In genomic region chr15:64549860-64550259, GRCh38 we compare ENCODE assay signal across 28 cellular contexts.
"Had no signal": no experiment of that assay in that cellular context is flagged by ENCODE, and none has a peak within 500 bp of the region (broad histone marks: within the 10 kb centered on the region; RNA-seq: fewer than 3 reads in every experiment).

No MANE protein-coding gene starts in this region.

- H3K4me1 ChIP-seq: ascending aorta had no signal

- ATAC-seq: activated CD8-positive, alpha-beta memory T cell treated with anti-CD3 and anti-CD28 coated beads, Interleukin-2, amount 10 ng/mL, durations not matched to agents 7 days and 5 days; activated CD8-positive, alpha-beta T cell treated with anti-CD3 and anti-CD28 coated beads, Interleukin-2, amount 10 ng/mL, durations not matched to agents 7 days and 5 days; activated naive CD4-positive, alpha-beta T cell treated with anti-CD3 and anti-CD28 coated beads, Interleukin-2, amount 50 U/mL, for 72 hours; activated T-cell treated with anti-CD3 and anti-CD28 coated beads, Interleukin-2, amount 50 U/mL, for 72 hours; heart left ventricle; T-helper 17 cell had no signal

- H3K9me3 ChIP-seq: ascending aorta, heart left ventricle had no signal

- H3K27ac ChIP-seq: ascending aorta, coronary artery, heart left ventricle had no signal

- H3K27ac Mint-ChIP-seq: activated CD4-positive, alpha-beta memory T cell treated with anti-CD3 and anti-CD28 coated beads for 36 hours; activated CD8-positive, alpha-beta memory T cell treated with anti-CD3 and anti-CD28 coated beads, Interleukin-2, amount 10 ng/mL, durations not matched to agents 7 days and 5 days; activated CD8-positive, alpha-beta T cell treated with anti-CD3 and anti-CD28 coated beads, Interleukin-2, amount 10 ng/mL, durations not matched to agents 7 days and 5 days; activated naive CD4-positive, alpha-beta T cell treated with anti-CD3 and anti-CD28 coated beads, Interleukin-2, amount 10 ng/mL, durations not matched to agents 7 days and 5 days; activated naive CD4-positive, alpha-beta T cell treated with anti-CD3 and anti-CD28 coated beads, Interleukin-2, amount 50 U/mL, for 72 hours; activated naive CD8-positive, alpha-beta T cell treated with anti-CD3 and anti-CD28 coated beads, Interleukin-2, amount 10 ng/mL, durations not matched to agents 7 days and 5 days; activated T-cell treated with anti-CD3 and anti-CD28 coated beads, Interleukin-2, amount 50 U/mL, for 72 hours; dendritic cell treated with granulocyte-macrophage colony-stimulating factor and Interleukin-4, amounts not matched to agents 40 ng/mL and 50 ng/mL, for 4 days; endodermal cell; T-helper 17 cell; T-helper 2 cell treated with Interferon-gamma antibody and Interleukin-4, amounts not matched to agents 5 μg/mL and 100 μg/mL, for 36 hours had no signal

- H3K4me3 ChIP-seq: ascending aorta, coronary artery, dorsolateral prefrontal cortex, heart left ventricle had no signal

- H3K27me3 Mint-ChIP-seq: activated CD4-positive, alpha-beta memory T cell treated with anti-CD3 and anti-CD28 coated beads for 36 hours; activated CD8-positive, alpha-beta memory T cell treated with anti-CD3 and anti-CD28 coated beads, Interleukin-2, amount 10 ng/mL, durations not matched to agents 7 days and 5 days; activated naive CD4-positive, alpha-beta T cell treated with anti-CD3 and anti-CD28 coated beads, Interleukin-2, amount 10 ng/mL, durations not matched to agents 7 days and 5 days; activated naive CD8-positive, alpha-beta T cell treated with anti-CD3 and anti-CD28 coated beads, Interleukin-2, amount 10 ng/mL, durations not matched to agents 7 days and 5 days; brain; central memory CD8-positive, alpha-beta T cell; dendritic cell treated with granulocyte-macrophage colony-stimulating factor and Interleukin-4, amounts not matched to agents 40 ng/mL and 50 ng/mL, for 4 days; T-helper 17 cell had no signal

- H3K4me3 Mint-ChIP-seq: activated CD4-positive, alpha-beta memory T cell treated with anti-CD3 and anti-CD28 coated beads for 36 hours; activated CD8-positive, alpha-beta memory T cell treated with anti-CD3 and anti-CD28 coated beads, Interleukin-2, amount 10 ng/mL, durations not matched to agents 7 days and 5 days; activated CD8-positive, alpha-beta T cell treated with anti-CD3 and anti-CD28 coated beads, Interleukin-2, amount 10 ng/mL, durations not matched to agents 7 days and 5 days; activated naive CD4-positive, alpha-beta T cell treated with anti-CD3 and anti-CD28 coated beads, Interleukin-2, amount 10 ng/mL, durations not matched to agents 7 days and 5 days; activated naive CD8-positive, alpha-beta T cell treated with anti-CD3 and anti-CD28 coated beads, Interleukin-2, amount 10 ng/mL, durations not matched to agents 7 days and 5 days; activated T-cell treated with anti-CD3 and anti-CD28 coated beads, Interleukin-2, amount 50 U/mL, for 72 hours; brain; central memory CD8-positive, alpha-beta T cell; dendritic cell treated with granulocyte-macrophage colony-stimulating factor and Interleukin-4, amounts not matched to agents 40 ng/mL and 50 ng/mL, for 4 days; endodermal cell; T-helper 17 cell; T-helper 2 cell treated with Interferon-gamma antibody and Interleukin-4, amounts not matched to agents 5 μg/mL and 100 μg/mL, for 36 hours had no signal

- DNase-seq: activated CD4-positive, alpha-beta memory T cell treated with anti-CD3 and anti-CD28 coated beads for 36 hours; activated CD4-positive, alpha-beta T cell treated with anti-CD3 and anti-CD28 coated beads for 1 hour; activated CD4-positive, alpha-beta T cell treated with anti-CD3 and anti-CD28 coated beads for 4 hours; activated CD4-positive, alpha-beta T cell treated with anti-CD3 and anti-CD28 coated beads, Interleukin-2, amount 50 U/mL, for 1 hour; activated CD8-positive, alpha-beta memory T cell treated with anti-CD3 and anti-CD28 coated beads, Interleukin-2, amount 10 ng/mL, durations not matched to agents 7 days and 5 days; activated CD8-positive, alpha-beta memory T cell treated with anti-CD3 and anti-CD28 coated beads, Interleukin-2, amount 50 U/mL, for 4 hours; activated CD8-positive, alpha-beta T cell treated with anti-CD3 and anti-CD28 coated beads, Interleukin-2, amount 10 ng/mL, durations not matched to agents 7 days and 5 days; activated gamma-delta T cell; activated naive CD4-positive, alpha-beta T cell; activated naive CD4-positive, alpha-beta T cell treated with anti-CD3 and anti-CD28 coated beads, Interleukin-2, amount 10 ng/mL, durations not matched to agents 7 days and 5 days; activated naive CD8-positive, alpha-beta T cell treated with anti-CD3 and anti-CD28 coated beads, Interleukin-2, amount 10 ng/mL, durations not matched to agents 7 days and 5 days; activated T-cell treated with anti-CD3 and anti-CD28 coated beads, Interleukin-2, amount 50 U/mL, for 1 hour; activated T-cell treated with anti-CD3 and anti-CD28 coated beads, Interleukin-2, amount 50 U/mL, for 72 hours; dorsolateral prefrontal cortex; effector memory CD4-positive, alpha-beta T cell; endodermal cell; foreskin fibroblast; heart left ventricle; T-helper 1 cell; T-helper 17 cell; T1000 had no signal

- H3K36me3 ChIP-seq: ascending aorta had no signal

- H3K4me1 Mint-ChIP-seq: activated naive CD4-positive, alpha-beta T cell treated with anti-CD3 and anti-CD28 coated beads, Interleukin-2, amount 10 ng/mL, durations not matched to agents 7 days and 5 days had no signal

- H3K27me3 ChIP-seq: ascending aorta, dorsolateral prefrontal cortex, heart left ventricle had no signal

- H3K9me3 Mint-ChIP-seq: activated CD4-positive, alpha-beta memory T cell treated with anti-CD3 and anti-CD28 coated beads for 36 hours; activated naive CD4-positive, alpha-beta T cell treated with anti-CD3 and anti-CD28 coated beads, Interleukin-2, amount 10 ng/mL, durations not matched to agents 7 days and 5 days; activated naive CD4-positive, alpha-beta T cell treated with anti-CD3 and anti-CD28 coated beads, Interleukin-2, amount 50 U/mL, for 72 hours; activated naive CD8-positive, alpha-beta T cell treated with anti-CD3 and anti-CD28 coated beads, Interleukin-2, amount 10 ng/mL, durations not matched to agents 7 days and 5 days; activated T-cell treated with anti-CD3 and anti-CD28 coated beads, Interleukin-2, amount 50 U/mL, for 72 hours; central memory CD8-positive, alpha-beta T cell; dendritic cell treated with granulocyte-macrophage colony-stimulating factor and Interleukin-4, amounts not matched to agents 40 ng/mL and 50 ng/mL, for 4 days; endodermal cell; T-helper 2 cell treated with Interferon-gamma antibody and Interleukin-4, amounts not matched to agents 5 μg/mL and 100 μg/mL, for 36 hours had no signal
